In the genomic region with DNA sequence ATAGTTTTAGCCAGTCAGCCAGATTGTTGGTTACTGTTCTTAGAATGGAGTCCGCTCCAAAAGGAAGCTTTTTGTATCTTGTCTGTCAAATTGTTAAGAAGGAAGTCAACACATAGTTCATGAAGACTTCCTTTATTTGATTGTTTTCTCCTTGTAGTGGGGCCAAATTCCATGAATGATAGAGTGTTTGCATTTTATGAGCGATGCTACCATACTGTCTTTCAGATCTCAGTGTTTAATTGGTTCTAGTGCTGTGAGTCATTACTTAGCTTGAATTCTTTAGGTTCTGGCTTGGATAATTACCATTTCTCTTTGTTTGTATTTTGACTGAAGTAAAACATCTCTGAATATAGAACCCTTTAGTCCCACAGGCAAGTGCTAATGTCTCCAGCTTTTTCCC, we compare ENCODE assay signal across 32 cellular contexts.
"Had no signal": no experiment of that assay in that cellular context is flagged by ENCODE, and none has a peak within 500 bp of the region (broad histone marks: within the 10 kb centered on the region; RNA-seq: fewer than 3 reads in every experiment).

No MANE protein-coding gene starts in this region.

- ATAC-seq: activated CD4-positive, alpha-beta T cell treated with anti-CD3 and anti-CD28 coated beads for 36 hours; activated CD8-positive, alpha-beta memory T cell treated with anti-CD3 and anti-CD28 coated beads, Interleukin-2, amount 10 ng/mL, durations not matched to agents 7 days and 5 days; activated CD8-positive, alpha-beta T cell treated with anti-CD3 and anti-CD28 coated beads, Interleukin-2, amount 10 ng/mL, durations not matched to agents 7 days and 5 days; activated naive CD8-positive, alpha-beta T cell treated with anti-CD3 and anti-CD28 coated beads, Interleukin-2, amount 50 U/mL, for 24 hours; body of pancreas; effector memory CD8-positive, alpha-beta T cell; T-helper 17 cell had no signal

- H3K27me3 Mint-ChIP-seq: activated CD4-positive, alpha-beta T cell treated with anti-CD3 and anti-CD28 coated beads, Interleukin-2, amount 10 ng/mL, durations not matched to agents 24 days and 14 days had no signal

- H3K4me1 ChIP-seq: adrenal gland, body of pancreas, esophagus muscularis mucosa had no signal

- H3K9me3 ChIP-seq: adrenal gland, body of pancreas, esophagus muscularis mucosa had no signal

- H3K4me3 ChIP-seq: adrenal gland, body of pancreas, esophagus muscularis mucosa had no signal

- DNase-seq: activated CD4-positive, alpha-beta memory T cell treated with anti-CD3 and anti-CD28 coated beads for 36 hours; activated CD4-positive, alpha-beta T cell treated with anti-CD3 and anti-CD28 coated beads for 36 hours; activated CD4-positive, alpha-beta T cell treated with anti-CD3 and anti-CD28 coated beads, Interleukin-2, amount 10 ng/mL, durations not matched to agents 24 days and 14 days; activated CD4-positive, CD25-positive, alpha-beta regulatory T cell; activated CD4-positive, CD25-positive, alpha-beta regulatory T cell treated with anti-CD3 and anti-CD28 coated beads, Interleukin-2, amount 50 U/mL, for 72 hours; activated CD8-positive, alpha-beta memory T cell treated with anti-CD3 and anti-CD28 coated beads, Interleukin-2, amount 10 ng/mL, durations not matched to agents 7 days and 5 days; activated CD8-positive, alpha-beta memory T cell treated with anti-CD3 and anti-CD28 coated beads, Interleukin-2, amount 50 U/mL, for 4 hours; activated CD8-positive, alpha-beta T cell treated with anti-CD3 and anti-CD28 coated beads, Interleukin-2, amount 10 ng/mL, durations not matched to agents 7 days and 5 days; activated effector memory CD4-positive, alpha-beta T cell treated with anti-CD3 and anti-CD28 coated beads, Interleukin-2, amount 50 U/mL, for 16 hours; activated naive CD4-positive, alpha-beta T cell treated with anti-CD3 and anti-CD28 coated beads for 36 hours; activated naive CD8-positive, alpha-beta T cell treated with anti-CD3 and anti-CD28 coated beads for 36 hours; activated naive CD8-positive, alpha-beta T cell treated with anti-CD3 and anti-CD28 coated beads, Interleukin-2, amount 50 U/mL, for 24 hours; activated T-cell treated with anti-CD3 and anti-CD28 coated beads, Interleukin-2, amount 50 U/mL, for 1 hour; activated T-cell treated with anti-CD3 and anti-CD28 coated beads, Interleukin-2, amount 50 U/mL, for 48 hours; adrenal gland; amygdala; aorta; body of pancreas; caudate nucleus; cortex of kidney; dermis blood vessel endothelial cell; effector CD4-positive, alpha-beta T cell; effector memory CD8-positive, alpha-beta T cell; erythroblast; head of caudate nucleus; T-helper 17 cell; T1000 had no signal

- H3K36me3 ChIP-seq: adrenal gland, esophagus muscularis mucosa had no signal

- H3K27ac ChIP-seq: adrenal gland, body of pancreas, esophagus muscularis mucosa had no signal

- H3K4me1 Mint-ChIP-seq: activated CD4-positive, alpha-beta T cell treated with anti-CD3 and anti-CD28 coated beads for 36 hours; activated CD4-positive, alpha-beta T cell treated with anti-CD3 and anti-CD28 coated beads, Interleukin-2, amount 10 ng/mL, durations not matched to agents 24 days and 14 days; activated CD8-positive, alpha-beta memory T cell treated with anti-CD3 and anti-CD28 coated beads, Interleukin-2, amount 10 ng/mL, durations not matched to agents 7 days and 5 days; T-helper 17 cell had no signal

- H3K4me3 Mint-ChIP-seq: activated CD4-positive, alpha-beta memory T cell treated with anti-CD3 and anti-CD28 coated beads for 36 hours; activated CD4-positive, alpha-beta T cell treated with anti-CD3 and anti-CD28 coated beads for 36 hours; activated CD4-positive, alpha-beta T cell treated with anti-CD3 and anti-CD28 coated beads, Interleukin-2, amount 10 ng/mL, durations not matched to agents 24 days and 14 days; activated CD8-positive, alpha-beta memory T cell treated with anti-CD3 and anti-CD28 coated beads, Interleukin-2, amount 10 ng/mL, durations not matched to agents 7 days and 5 days; activated CD8-positive, alpha-beta T cell treated with anti-CD3 and anti-CD28 coated beads, Interleukin-2, amount 10 ng/mL, durations not matched to agents 7 days and 5 days; activated naive CD4-positive, alpha-beta T cell treated with anti-CD3 and anti-CD28 coated beads for 36 hours; activated naive CD4-positive, alpha-beta T cell treated with anti-CD3 and anti-CD28 coated beads, Interleukin-2, amount 50 U/mL, for 24 hours; activated naive CD8-positive, alpha-beta T cell treated with anti-CD3 and anti-CD28 coated beads for 36 hours; activated naive CD8-positive, alpha-beta T cell treated with anti-CD3 and anti-CD28 coated beads, Interleukin-2, amount 50 U/mL, for 24 hours; activated T-helper 1 cell treated with anti-CD3 and anti-CD28 coated beads, Interleukin-12 subunit alpha, Interleukin-12 subunit beta, Interleukin-2, Interleukin-4 antibody, amounts not matched to agents 30 ng/mL and 10 ng/mL and 1 ng/mL, durations not matched to agents 14 hours and 24 hours and 36 hours; effector memory CD8-positive, alpha-beta T cell; T-helper 17 cell; T-helper 2 cell treated with Interferon-gamma antibody and Interleukin-4, amounts not matched to agents 5 μg/mL and 100 μg/mL, for 36 hours had no signal

- H3K36me3 Mint-ChIP-seq: activated CD4-positive, alpha-beta memory T cell treated with anti-CD3 and anti-CD28 coated beads for 36 hours; activated CD8-positive, alpha-beta memory T cell treated with anti-CD3 and anti-CD28 coated beads, Interleukin-2, amount 10 ng/mL, durations not matched to agents 7 days and 5 days; activated naive CD4-positive, alpha-beta T cell treated with anti-CD3 and anti-CD28 coated beads, Interleukin-2, amount 50 U/mL, for 24 hours; activated naive CD8-positive, alpha-beta T cell treated with anti-CD3 and anti-CD28 coated beads for 36 hours had no signal

- H3K27ac Mint-ChIP-seq: activated CD4-positive, alpha-beta memory T cell treated with anti-CD3 and anti-CD28 coated beads for 36 hours; activated CD4-positive, alpha-beta T cell treated with anti-CD3 and anti-CD28 coated beads for 36 hours; activated CD4-positive, alpha-beta T cell treated with anti-CD3 and anti-CD28 coated beads, Interleukin-2, amount 10 ng/mL, durations not matched to agents 24 days and 14 days; activated CD8-positive, alpha-beta memory T cell treated with anti-CD3 and anti-CD28 coated beads, Interleukin-2, amount 10 ng/mL, durations not matched to agents 7 days and 5 days; activated CD8-positive, alpha-beta T cell treated with anti-CD3 and anti-CD28 coated beads, Interleukin-2, amount 10 ng/mL, durations not matched to agents 7 days and 5 days; activated naive CD4-positive, alpha-beta T cell treated with anti-CD3 and anti-CD28 coated beads for 36 hours; activated naive CD4-positive, alpha-beta T cell treated with anti-CD3 and anti-CD28 coated beads, Interleukin-2, amount 50 U/mL, for 24 hours; activated naive CD8-positive, alpha-beta T cell treated with anti-CD3 and anti-CD28 coated beads for 36 hours; activated naive CD8-positive, alpha-beta T cell treated with anti-CD3 and anti-CD28 coated beads, Interleukin-2, amount 50 U/mL, for 24 hours; activated T-helper 1 cell treated with anti-CD3 and anti-CD28 coated beads, Interleukin-12 subunit alpha, Interleukin-12 subunit beta, Interleukin-2, Interleukin-4 antibody, amounts not matched to agents 30 ng/mL and 10 ng/mL and 1 ng/mL, durations not matched to agents 14 hours and 24 hours and 36 hours; activated T-helper 2 cell treated with anti-CD3 and anti-CD28 coated beads, Interferon-gamma antibody, Interleukin-2, Interleukin-4, amounts not matched to agents 10 μg/mL and 5 μg/mL and 100 μg/mL, durations not matched to agents 14 hours and 24 hours and 36 hours; effector memory CD8-positive, alpha-beta T cell; T-helper 17 cell; T-helper 2 cell treated with Interferon-gamma antibody and Interleukin-4, amounts not matched to agents 5 μg/mL and 100 μg/mL, for 36 hours had no signal

- H3K9me3 Mint-ChIP-seq: activated CD4-positive, alpha-beta memory T cell treated with anti-CD3 and anti-CD28 coated beads for 36 hours; activated CD4-positive, alpha-beta T cell treated with anti-CD3 and anti-CD28 coated beads, Interleukin-2, amount 10 ng/mL, durations not matched to agents 24 days and 14 days; activated naive CD4-positive, alpha-beta T cell treated with anti-CD3 and anti-CD28 coated beads for 36 hours; activated naive CD8-positive, alpha-beta T cell treated with anti-CD3 and anti-CD28 coated beads for 36 hours; activated naive CD8-positive, alpha-beta T cell treated with anti-CD3 and anti-CD28 coated beads, Interleukin-2, amount 50 U/mL, for 24 hours; activated T-helper 1 cell treated with anti-CD3 and anti-CD28 coated beads, Interleukin-12 subunit alpha, Interleukin-12 subunit beta, Interleukin-2, Interleukin-4 antibody, amounts not matched to agents 30 ng/mL and 10 ng/mL and 1 ng/mL, durations not matched to agents 14 hours and 24 hours and 36 hours; activated T-helper 2 cell treated with anti-CD3 and anti-CD28 coated beads, Interferon-gamma antibody, Interleukin-2, Interleukin-4, amounts not matched to agents 10 μg/mL and 5 μg/mL and 100 μg/mL, durations not matched to agents 14 hours and 24 hours and 36 hours; effector memory CD8-positive, alpha-beta T cell; T-helper 2 cell treated with Interferon-gamma antibody and Interleukin-4, amounts not matched to agents 5 μg/mL and 100 μg/mL, for 36 hours had no signal

- H3K27me3 ChIP-seq: adrenal gland, body of pancreas, esophagus muscularis mucosa had no signal
